In genomic region chr2:25817630-25818029, GRCh38 we compare ENCODE assay signal across 11 cellular contexts.
DNase-seq lines count a peak whose midpoint lies in the region; ATAC-seq lines count a peak whose summit lies in the region.
"Had no signal": no experiment of that assay in that cellular context is flagged by ENCODE, and none has a peak within 500 bp of the region (broad histone marks: within the 10 kb centered on the region; RNA-seq: fewer than 3 reads in every experiment).

No MANE protein-coding gene starts in this region.

- DNase-seq in kidney tubule cell (ENCODE audit: low spot score), result no peak
- DNase-seq in nucleus accumbens (lab: John Stamatoyannopoulos, UW), result no peak
- no peak for DNase-seq in DMS114 treated with DMSO at 0.1 percent for 48 hours (lab: John Stamatoyannopoulos, UW; ENCODE audit: unreplicated experiment)
- DNase-seq: mammary epithelial cell, NCI-H2029 treated with DMSO at 0.1 percent for 48 hours, OCI-M1, thyroid gland had no signal

- no peaks in the 10 kb centered on the region for H3K27me3 ChIP-seq in iPS-15b (ENCODE audit: control insufficient read depth, insufficient read depth, low read length)
- H3K27me3 ChIP-seq: thyroid gland had no signal

- ATAC-seq in GM18858 (IDR thresholded peaks at IDR 0.05; ENCODE audit: unreplicated experiment), result peak; percentile 83
- peak; percentile 66 for ATAC-seq in GM21381 (IDR thresholded peaks at IDR 0.05; ENCODE audit: unreplicated experiment)
- ATAC-seq in HG03354 (IDR thresholded peaks at IDR 0.05; ENCODE audit: poor library complexity, severe bottlenecking, unreplicated experiment), result peak; percentile 62

- peaks cover 8% of the 10 kb centered on the region for H3K4me1 ChIP-seq in iPS-15b (ENCODE audit: control insufficient read depth, insufficient read depth, low read length)

- no peak overlapping the region for H3K4me3 ChIP-seq in iPS-15b (ENCODE audit: low read depth, low read length)
- H3K4me3 ChIP-seq: thyroid gland had no signal

- H3K36me3 ChIP-seq in iPS-15b (ENCODE audit: control insufficient read depth, insufficient read depth, low read length), result no peaks in the 10 kb centered on the region
- H3K36me3 ChIP-seq: thyroid gland had no signal

- H3K9ac ChIP-seq in iPS-15b (ENCODE audit: low read depth, low read length), result peak overlapping the region; percentile 3

- H3K9me3 ChIP-seq in iPS-15b (ENCODE audit: control insufficient read depth, insufficient read depth, low read length), result no peaks in the 10 kb centered on the region
- H3K9me3 ChIP-seq: thyroid gland had no signal
